13 cellular contexts compared by ENCODE assay signal in the genomic region with DNA sequence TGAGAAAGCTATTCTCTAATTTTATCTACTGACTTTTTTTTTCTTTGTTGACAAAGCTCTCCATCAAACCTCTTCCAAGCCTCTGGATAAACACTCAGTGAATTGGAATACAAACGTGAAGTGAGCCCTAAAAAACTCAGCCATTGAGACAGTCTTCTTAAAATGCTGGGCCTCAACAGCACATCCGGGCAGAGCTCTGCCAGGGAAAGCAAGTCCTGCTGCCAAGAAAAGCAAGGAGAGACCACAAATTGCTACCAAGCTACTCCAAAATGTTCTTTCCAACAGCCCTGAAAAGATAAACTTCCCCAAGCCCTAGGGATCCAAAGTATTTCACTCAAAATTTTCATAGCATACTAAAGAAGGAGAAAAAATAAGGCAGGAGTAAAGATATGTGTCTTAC. TPM values are rescaled to one million over a fixed set of nuclear protein-coding genes. Genes with fewer than 3 reads are reported as not detected.
A peak's percentile ranks its signal among the peaks of the same experiment; 100 is the strongest.
DNase-seq lines count a peak whose midpoint lies in the region; ATAC-seq and TF ChIP-seq lines count a peak whose summit lies in the region.
"Had no signal": no experiment of that assay in that cellular context is flagged by ENCODE, and none has a peak within 500 bp of the region (broad histone marks: within the 10 kb centered on the region; RNA-seq: fewer than 3 reads in every experiment).

No MANE protein-coding gene starts in this region.

- no CpG with 5 or more reads among the region's 2 CpGs for WGBS in H9 (ENCODE audit: extremely low coverage, insufficient read length, low lambda C conversion rate)

- H3K4me2 ChIP-seq in H9 (ENCODE audit: insufficient read depth, insufficient read length, low read length), result no peak overlapping the region

- no peaks in the 10 kb centered on the region for H3K79me2 ChIP-seq in H9 (ENCODE audit: insufficient read depth, low read length)

- H3K9me3 ChIP-seq in H9 (ENCODE audit: control insufficient read depth, low read depth, low read length), result no peaks in the 10 kb centered on the region
- H3K9me3 ChIP-seq: stomach had no signal

- H2BK20ac ChIP-seq in H9 (ENCODE audit: low read depth, low read length, poor library complexity, severe bottlenecking), result no peak overlapping the region

- peak; percentile 87 for DNase-seq in AG10803 (ENCODE audit: low read depth)
- peak; percentile 81 for DNase-seq in NCI-H1105 treated with DMSO at 0.1 percent for 48 hours (lab: John Stamatoyannopoulos, UW)
- DNase-seq in chondrocyte (ENCODE audit: low spot score), result no peak
- peak; percentile 62 for DNase-seq in middle frontal gyrus (ENCODE audit: extremely low spot score, low spot score)
- DNase-seq in activated naive CD4-positive, alpha-beta T cell treated with Interleukin-2 at 50 U/mL for 16 hours, result no peak
- DNase-seq in KG1 (lab: John Stamatoyannopoulos, UW), result no peak
- DNase-seq in H9, result no peak
- DNase-seq: activated naive CD8-positive, alpha-beta T cell treated with anti-CD3 and anti-CD28 coated beads, Interleukin-2, amount 10 ng/mL, durations not matched to agents 7 days and 5 days; NCI-H82; stomach had no signal

- no peak overlapping the region for H4K91ac ChIP-seq in H9 (ENCODE audit: insufficient read length, low read depth, low read length)

- H4K5ac ChIP-seq in H9 (ENCODE audit: insufficient read length, low read depth, low read length), result no peak overlapping the region

- H2BK12ac ChIP-seq in H9 (ENCODE audit: insufficient read length, low read depth, low read length), result no peak overlapping the region

- H3K27ac Mint-ChIP-seq in chondrocyte (ENCODE audit: unreplicated experiment), result peak overlapping the region; percentile 10
- no peak overlapping the region for H3K27ac Mint-ChIP-seq in H9
- H3K27ac Mint-ChIP-seq: activated naive CD8-positive, alpha-beta T cell treated with anti-CD3 and anti-CD28 coated beads, Interleukin-2, amount 10 ng/mL, durations not matched to agents 7 days and 5 days; CD14-positive monocyte had no signal

- peaks cover 4% of the 10 kb centered on the region; the same call in 1 of the 2 replicates for H3K27me3 ChIP-seq in H9 (ENCODE audit: insufficient read depth, low read length)

- ATAC-seq in GM21529 (IDR thresholded peaks at IDR 0.05; ENCODE audit: unreplicated experiment), result no peak

- H3K4me1 Mint-ChIP-seq in chondrocyte (ENCODE audit: low read depth), result peaks cover 40% of the 10 kb centered on the region
- no peaks in the 10 kb centered on the region for H3K4me1 Mint-ChIP-seq in H9
- H3K4me1 Mint-ChIP-seq: activated naive CD8-positive, alpha-beta T cell treated with anti-CD3 and anti-CD28 coated beads, Interleukin-2, amount 10 ng/mL, durations not matched to agents 7 days and 5 days; CD14-positive monocyte had no signal

- no peak overlapping the region for H2AK5ac ChIP-seq in H9 (ENCODE audit: insufficient read length, low read length)

- no peaks in the 10 kb centered on the region for H3K23me2 ChIP-seq in H9 (ENCODE audit: insufficient read length, low read depth, low read length, poor library complexity, severe bottlenecking)

- no peaks in the 10 kb centered on the region for H3K4me1 ChIP-seq in H9 (ENCODE audit: insufficient read depth, low read length)

- H2BK5ac ChIP-seq in H9 (ENCODE audit: insufficient read length, low read length), result no peak overlapping the region

- H2BK15ac ChIP-seq in H9 (ENCODE audit: low read depth, low read length), result no peak overlapping the region

- H2AFZ ChIP-seq in H9 (ENCODE audit: low read length), result no peak overlapping the region

- H3K9ac ChIP-seq in H9 (ENCODE audit: extremely low read depth, insufficient read length, low read length), result no peak overlapping the region

- TF ChIP-seq CTCF in AG10803 (conservative IDR thresholded peaks at IDR 0.05; ENCODE audit: low read length), result no peak
- TF ChIP-seq CTCF in chondrocyte (IDR thresholded peaks at IDR 0.05), result no peak
- TF ChIP-seq CTCF in H9 (conservative IDR thresholded peaks at IDR 0.05), result no peak

- no peak overlapping the region for H3K14ac ChIP-seq in H9 (ENCODE audit: insufficient read depth, low read length)

- H3K27me3 Mint-ChIP-seq in chondrocyte (ENCODE audit: low read depth), result peaks cover 61% of the 10 kb centered on the region
- peaks cover 88% of the 10 kb centered on the region for H3K27me3 Mint-ChIP-seq in H9 (ENCODE audit: low read depth)

- H3K4me3 ChIP-seq in AG10803 (ENCODE audit: low read length), result no peak overlapping the region
- H3K4me3 ChIP-seq: stomach had no signal

- H4K20me1 ChIP-seq in H9 (ENCODE audit: control insufficient read depth, insufficient read depth, insufficient read length), result no peaks in the 10 kb centered on the region

- H3T11ph ChIP-seq in H9 (ENCODE audit: low read length), result no peak overlapping the region

- no peak overlapping the region for H2BK120ac ChIP-seq in H9 (ENCODE audit: low read depth, low read length, poor library complexity, severe bottlenecking)

- H4K8ac ChIP-seq in H9 (replicated peaks; ENCODE audit: insufficient read length, low read depth, low read length), result no peak overlapping the region

- H3K4me3 Mint-ChIP-seq in chondrocyte (ENCODE audit: unreplicated experiment) (peak overlapping the region; percentile 2), H9 (no peak overlapping the region)
- H3K4me3 Mint-ChIP-seq: activated naive CD8-positive, alpha-beta T cell treated with anti-CD3 and anti-CD28 coated beads, Interleukin-2, amount 10 ng/mL, durations not matched to agents 7 days and 5 days; CD14-positive monocyte had no signal

- H3K23ac ChIP-seq in H9 (ENCODE audit: insufficient read length, low read depth, low read length), result no peak overlapping the region

- no peaks in the 10 kb centered on the region for H3K79me1 ChIP-seq in H9 (ENCODE audit: insufficient read depth, low read depth, low read length, poor library complexity, severe bottlenecking)

- H3K9me3 Mint-ChIP-seq in chondrocyte (ENCODE audit: low read depth), result no peaks in the 10 kb centered on the region
- H3K9me3 Mint-ChIP-seq in H9, result no peaks in the 10 kb centered on the region
- H3K9me3 Mint-ChIP-seq: activated naive CD8-positive, alpha-beta T cell treated with anti-CD3 and anti-CD28 coated beads, Interleukin-2, amount 10 ng/mL, durations not matched to agents 7 days and 5 days had no signal

- no peak overlapping the region for H3K27ac ChIP-seq in H9 (ENCODE audit: insufficient read length, low read depth, low read length)

- H3K18ac ChIP-seq in H9 (ENCODE audit: insufficient read length, low read depth, low read length), result no peak overlapping the region

- H3K56ac ChIP-seq in H9 (ENCODE audit: insufficient read length, low read depth, low read length), result no peak overlapping the region

- H3K36me3 Mint-ChIP-seq in chondrocyte (ENCODE audit: low read depth), result no peaks in the 10 kb centered on the region
- no peaks in the 10 kb centered on the region; a peak in 1 of 7 replicates for H3K36me3 Mint-ChIP-seq in H9 (ENCODE audit: insufficient read depth in 1 of 3, low read depth in 3 of 3)
- H3K36me3 Mint-ChIP-seq: activated naive CD8-positive, alpha-beta T cell treated with anti-CD3 and anti-CD28 coated beads, Interleukin-2, amount 10 ng/mL, durations not matched to agents 7 days and 5 days; CD14-positive monocyte had no signal

- no peak overlapping the region for H3K4ac ChIP-seq in H9 (ENCODE audit: low read depth, low read length)

RNA-seq across cellular contexts. Expression of a gene that starts 7.8 kb away (rescaled TPM):
- 0.10 to 1.1 TPM (median 0.26 TPM) in 3 replicates for total RNA-seq in chondrocyte
- 0.09 and 0.50 TPM in 2 replicates for total RNA-seq in H9 (2021)
- total RNA-seq: activated naive CD8-positive, alpha-beta T cell treated with anti-CD3 and anti-CD28 coated beads, Interleukin-2, amount 10 ng/mL, durations not matched to agents 7 days and 5 days; endothelial cell of umbilical vein had no signal

Comparison
In these comparisons a context has a peak if more than half of its experiments do, and no peak if none do; other contexts are left out.
1. DNase-seq: peak in AG10803 (single experiment), NCI-H1105 treated with DMSO at 0.1 percent for 48 hours (single experiment) and middle frontal gyrus (single experiment); none in chondrocyte (single experiment), activated naive CD4-positive, alpha-beta T cell treated with Interleukin-2 at 50 U/mL for 16 hours (single experiment), KG1 (single experiment) and H9 (single experiment).